Comparison of ENCODE assay signal across 17 cellular contexts in genomic region chr13:88429862-88430261, GRCh38.
DNase-seq lines count a peak whose midpoint lies in the region; ATAC-seq, FAIRE-seq and TF ChIP-seq lines count a peak whose summit lies in the region.
"Had no signal": no experiment of that assay in that cellular context is flagged by ENCODE, and none has a peak within 500 bp of the region (broad histone marks: within the 10 kb centered on the region; RNA-seq: fewer than 3 reads in every experiment).

No MANE protein-coding gene starts in this region.

- H3K4me1 Mint-ChIP-seq in natural killer cell, result peaks cover 37 to 40% of the 10 kb centered on the region in 2 donors
- H3K4me1 Mint-ChIP-seq in natural killer cell treated with Interleukin-12 subunit alpha and Interleukin-12 subunit beta and Interleukin-15 and Interleukin-18, amount 100 ng/mL, for 72 hours (ENCODE audit: low read depth in 2 of 2), result peaks cover 18 to 29% of the 10 kb centered on the region in 2 donors

- H3K27ac Mint-ChIP-seq in natural killer cell, result peak overlapping the region; percentile 81 to 83
- peak overlapping the region in 1 of 2 donors; percentile 67 for H3K27ac Mint-ChIP-seq in natural killer cell treated with Interleukin-12 subunit alpha and Interleukin-12 subunit beta and Interleukin-15 and Interleukin-18, amount 100 ng/mL, for 72 hours
- H3K27ac Mint-ChIP-seq: B cell; CD8-positive, alpha-beta T cell; HFFc6; IgD-negative memory B cell had no signal

- intact Hi-C loops in natural killer cell (cut with micrococcal nuclease), result no loop called here

- H3K27me3 Mint-ChIP-seq in natural killer cell (ENCODE audit: low read depth in 2 of 2), result no peaks in the 10 kb centered on the region
- no peaks in the 10 kb centered on the region for H3K27me3 Mint-ChIP-seq in natural killer cell treated with Interleukin-12 subunit alpha and Interleukin-12 subunit beta and Interleukin-15 and Interleukin-18, amount 100 ng/mL, for 72 hours
- H3K27me3 Mint-ChIP-seq: B cell, IgD-negative memory B cell had no signal

- peak; percentile 78 to 89 (median 85) for ATAC-seq in natural killer cell
- no peak for ATAC-seq in natural killer cell treated with Interleukin-12 subunit alpha and Interleukin-12 subunit beta and Interleukin-15 and Interleukin-18, amount 100 ng/mL, for 72 hours
- ATAC-seq: CD8-positive, alpha-beta T cell; GM12878; HepG2 had no signal

- peaks cover 5 to 6% of the 10 kb centered on the region in 2 donors for H3K9me3 Mint-ChIP-seq in natural killer cell
- H3K9me3 Mint-ChIP-seq in natural killer cell treated with Interleukin-12 subunit alpha and Interleukin-12 subunit beta and Interleukin-15 and Interleukin-18, amount 100 ng/mL, for 72 hours, result peaks cover 14% of the 10 kb centered on the region

- H3K36me3 Mint-ChIP-seq in natural killer cell, result peaks cover 7% of the 10 kb centered on the region
- H3K36me3 Mint-ChIP-seq in natural killer cell treated with Interleukin-12 subunit alpha and Interleukin-12 subunit beta and Interleukin-15 and Interleukin-18, amount 100 ng/mL, for 72 hours, result peaks cover 8% of the 10 kb centered on the region
- H3K36me3 Mint-ChIP-seq: CD8-positive, alpha-beta T cell; IgD-negative memory B cell had no signal

- no peak for TF ChIP-seq CTCF in natural killer cell (IDR thresholded peaks at IDR 0.05)

- no peak for FAIRE-seq in HTR-8/SVneo (lab: Jason Lieb, UNC)
- FAIRE-seq: GM12878, GM19239, HepG2 had no signal

- peak overlapping the region; percentile 63 for H3K4me3 Mint-ChIP-seq in natural killer cell
- H3K4me3 Mint-ChIP-seq in natural killer cell treated with Interleukin-12 subunit alpha and Interleukin-12 subunit beta and Interleukin-15 and Interleukin-18, amount 100 ng/mL, for 72 hours, result no peak overlapping the region
- H3K4me3 Mint-ChIP-seq: B cell; CD8-positive, alpha-beta T cell; HFFc6; IgD-negative memory B cell had no signal

- DNase-seq in natural killer cell (no peak), OCI-M1 (lab: John Stamatoyannopoulos, UW) (peak; percentile 19), left kidney (ENCODE audit: low read depth, low spot score) (peak; percentile 12), HTR-8/SVneo (ENCODE audit: insufficient read length, low spot score) (no peak), GM19238 (ENCODE audit: insufficient read length, low spot score) (no peak)
- DNase-seq in natural killer cell treated with Interleukin-12 subunit alpha and Interleukin-12 subunit beta and Interleukin-15 and Interleukin-18, amount 100 ng/mL, for 72 hours (ENCODE audit: low spot score), result no peak
- DNase-seq: Calu3; CD8-positive, alpha-beta T cell; DND-41; EL; GM23248; HFFc6 had no signal

Comparison
In these comparisons a context has a peak if more than half of its experiments do, and no peak if none do; other contexts are left out.
1. ATAC-seq: peak in natural killer cell (3 of 3); none in natural killer cell treated with Interleukin-12 subunit alpha and Interleukin-12 subunit beta and Interleukin-15 and Interleukin-18, amount 100 ng/mL, for 72 hours (0 of 2).
2. DNase-seq: peak in OCI-M1 (single experiment) and left kidney (single experiment); none in natural killer cell (single experiment), natural killer cell treated with Interleukin-12 subunit alpha and Interleukin-12 subunit beta and Interleukin-15 and Interleukin-18, amount 100 ng/mL, for 72 hours (single experiment), HTR-8/SVneo (single experiment) and GM19238 (single experiment).